In the genomic region with DNA sequence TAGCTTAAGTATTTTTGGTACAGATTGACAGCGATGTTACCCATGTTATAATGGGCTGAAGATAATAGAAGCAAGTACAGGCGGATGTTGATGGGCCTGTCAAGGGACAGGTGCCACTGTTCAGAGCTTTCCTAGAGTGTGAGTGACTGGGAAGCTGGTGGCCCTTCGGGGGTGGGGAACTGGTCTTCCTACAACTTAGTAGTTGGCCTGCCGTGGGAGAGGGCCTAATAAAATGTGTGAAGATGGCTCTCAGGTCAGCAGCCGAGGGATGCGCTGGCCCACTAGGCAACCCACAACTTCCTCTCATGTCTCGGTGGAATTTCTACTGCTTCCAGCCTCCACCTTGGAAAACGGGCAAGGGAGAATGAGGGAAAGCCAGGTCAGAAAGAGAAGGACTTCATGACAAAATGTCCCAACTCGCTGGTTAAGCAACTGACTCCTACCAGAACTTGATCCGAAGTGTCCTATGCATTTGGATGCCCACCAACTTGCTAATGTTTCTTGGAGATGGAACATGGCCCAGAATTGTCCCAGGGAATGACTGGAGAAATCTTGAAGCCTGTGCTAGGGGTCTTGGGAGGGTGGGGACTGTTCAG, we compare ENCODE assay signal across 1 cellular context.
TF ChIP-seq lines count a peak whose summit lies in the region.

No MANE protein-coding gene starts in this region.

TF ChIP-seq in IMR-90, 13 proteins besides CTCF, POLR2A, EP300 and RAD21 (continued from another document):
- no peak for TF ChIP-seq SMC3 (IDR thresholded peaks at IDR 0.05; ENCODE audit: low read depth, low read length)
- no peak for TF ChIP-seq USF2 (IDR thresholded peaks at IDR 0.05; ENCODE audit: low read depth, low read length)
- no peak for TF ChIP-seq RFX5 (IDR thresholded peaks at IDR 0.05; ENCODE audit: low read depth, low read length)
- no peak for TF ChIP-seq MAZ (IDR thresholded peaks at IDR 0.05; ENCODE audit: borderline replicate concordance, low read depth, low read length)
